7 cellular contexts compared by ENCODE assay signal in genomic region chr11:67630943-67631331, GRCh38. TPM values are rescaled to one million over a fixed set of nuclear protein-coding genes. Genes with fewer than 3 reads are reported as not detected.
DNase-seq lines count a peak whose midpoint lies in the region; ATAC-seq, FAIRE-seq and TF ChIP-seq lines count a peak whose summit lies in the region.
"Had no signal": no experiment of that assay in that cellular context is flagged by ENCODE, and none has a peak within 500 bp of the region (broad histone marks: within the 10 kb centered on the region; RNA-seq: fewer than 3 reads in every experiment).

No MANE protein-coding gene starts in this region.

- peak overlapping the region; percentile 98 for H2AFZ ChIP-seq in K562 (ENCODE audit: low read depth, low read length)

- BruUV-seq in K562 (replicated peaks; lab: Mats Ljungman, UMichigan) = no TSS peak

- no peak for TF ChIP-seq CTCF in K562 (IDR thresholded peaks at IDR 0.05 in 2 of 3, conservative IDR thresholded peaks at IDR 0.05 in 1 of 3; ENCODE audit: insufficient read depth in 2 of 3, low read depth in 1 of 3, low read length in 3 of 3)

- no peaks in the 10 kb centered on the region for H3K9me1 ChIP-seq in K562 (ENCODE audit: control insufficient read depth, insufficient read depth, low read length)

- no peak for TF ChIP-seq EP300 in K562 (IDR thresholded peaks at IDR 0.05; ENCODE audit: low read length)

- peaks cover 5 to 12% of the 10 kb centered on the region in 2 donors for H3K4me1 Mint-ChIP-seq in natural killer cell treated with Interleukin-12 subunit alpha and Interleukin-12 subunit beta and Interleukin-15 and Interleukin-18, amount 100 ng/mL, for 72 hours (ENCODE audit: low read depth in 2 of 2)

- H3K27ac ChIP-seq in K562 (ENCODE audit: extremely low read depth, low read depth, low read length) = peak overlapping the region; percentile 80

- H3K4me3 Mint-ChIP-seq in natural killer cell treated with Interleukin-12 subunit alpha and Interleukin-12 subunit beta and Interleukin-15 and Interleukin-18, amount 100 ng/mL, for 72 hours = peak overlapping the region; percentile 93

- no peaks in the 10 kb centered on the region for H4K20me1 ChIP-seq in K562 (replicated peaks; ENCODE audit: control insufficient read depth, insufficient read depth, low read length)

- 54% methylated on average over 16 of the region's 16 CpGs for WGBS in K562 (ENCODE audit: insufficient coverage, low coverage, missing lambda C conversion rate)

- no peaks in the 10 kb centered on the region for H3K36me3 Mint-ChIP-seq in natural killer cell treated with Interleukin-12 subunit alpha and Interleukin-12 subunit beta and Interleukin-15 and Interleukin-18, amount 100 ng/mL, for 72 hours

- no peaks in the 10 kb centered on the region for H3K9me3 Mint-ChIP-seq in natural killer cell treated with Interleukin-12 subunit alpha and Interleukin-12 subunit beta and Interleukin-15 and Interleukin-18, amount 100 ng/mL, for 72 hours

- POLR2A ChIA-PET in K562 (lab: Yijun Ruan, JAX) = interaction anchor here (1.1 to 2.0 kb wide), 4 partner anchors 21 to 54 kb away, joined by 3 to 6 read pairs (median 6); no protein-coding TSS in a partner anchor

- no peaks in the 10 kb centered on the region for H3K27me3 ChIP-seq in K562 (ENCODE audit: control insufficient read depth in 2 of 2, insufficient read depth in 2 of 2, low read length in 2 of 2)

- peak overlapping the region; percentile 77 to 82 for H3K27ac Mint-ChIP-seq in natural killer cell treated with Interleukin-12 subunit alpha and Interleukin-12 subunit beta and Interleukin-15 and Interleukin-18, amount 100 ng/mL, for 72 hours

- no peaks in the 10 kb centered on the region for H3K9me3 ChIP-seq in K562 (replicated peaks; ENCODE audit: control insufficient read depth, insufficient read depth, low read depth, low read length)

- in situ Hi-C loops in K562 (cut with MboI) = no loop called here

- intact Hi-C loops in K562 (cut with micrococcal nuclease) = loop anchor here (5.0 kb wide), 1 partner anchor 66 kb away; no protein-coding TSS in a partner anchor

- H3K4me1 ChIP-seq in K562 (replicated peaks in 1 of 2; ENCODE audit: control insufficient read depth in 2 of 2, insufficient read depth in 2 of 2, low read length in 2 of 2) = peaks cover 10 to 72% of the 10 kb centered on the region in 2 experiments

- peak overlapping the region; percentile 93 for H3K4me2 ChIP-seq in K562 (ENCODE audit: insufficient read depth, low read length)

- CTCF ChIA-PET in K562 (lab: Yijun Ruan, JAX; ENCODE audit: low intra/inter-chr PET ratio) = interaction anchor here (0.6 kb wide), 1 partner anchor 14 kb away, joined by 3 read pairs; no protein-coding TSS in a partner anchor

- TF ChIP-seq POLR2A in GM12892 (IDR thresholded peaks at IDR 0.05; ENCODE audit: low read depth, low read length) = no peak
- 0 out of 2 replicates have a peak, but pooled peaks have one; percentile 20 for TF ChIP-seq POLR2A in K562 (conservative IDR thresholded peaks at IDR 0.05)

- no peaks in the 10 kb centered on the region for H3K79me2 ChIP-seq in K562 (ENCODE audit: control insufficient read depth, insufficient read depth, low read length)

- FAIRE-seq in GM12892 (lab: Jason Lieb, UNC) (no peak), K562 (lab: Jason Lieb, UNC) (no peak)
- FAIRE-seq: endometrium had no signal

- H3K4me3 ChIP-seq in K562 = peak overlapping the region; percentile 71

- peak overlapping the region; percentile 63 to 93 for H3K9ac ChIP-seq in K562 (ENCODE audit: insufficient read depth in 1 of 2, low read depth in 2 of 2, low read length in 2 of 2)

- TF ChIP-seq RAD21 in K562 (CRISPR knock-in tag; conservative IDR thresholded peaks at IDR 0.05 in 1 of 2, IDR thresholded peaks at IDR 0.05 in 1 of 2) = no peak

- H3K27me3 Mint-ChIP-seq in natural killer cell treated with Interleukin-12 subunit alpha and Interleukin-12 subunit beta and Interleukin-15 and Interleukin-18, amount 100 ng/mL, for 72 hours = no peaks in the 10 kb centered on the region

- peaks cover 15% of the 10 kb centered on the region; the same call in 1 of the 3 replicates for H3K36me3 ChIP-seq in K562 (ENCODE audit: control insufficient read depth, insufficient read depth, low read length)

- no peak for ATAC-seq in K562
- ATAC-seq in natural killer cell treated with Interleukin-12 subunit alpha and Interleukin-12 subunit beta and Interleukin-15 and Interleukin-18, amount 100 ng/mL, for 72 hours = no peak

- DNase-seq in GM12892 (ENCODE audit: insufficient read length) = peak; percentile 17
- DNase-seq in K562 (ENCODE audit: extremely low read depth in 1 of 4, low spot score in 3 of 4) = no peak
- no peak for DNase-seq in natural killer cell treated with Interleukin-12 subunit alpha and Interleukin-12 subunit beta and Interleukin-15 and Interleukin-18, amount 100 ng/mL, for 72 hours (ENCODE audit: low spot score)
- DNase-seq in COLO668 (lab: John Stamatoyannopoulos, UW; ENCODE audit: unreplicated experiment) = no peak
- no peak for DNase-seq in KG1 (lab: John Stamatoyannopoulos, UW)
- no peak for DNase-seq in A172 (ENCODE audit: low spot score)

RNA-seq across cellular contexts. Expression of gene NUDT8, which starts 1.2 kb away (rescaled TPM):
- polyA plus RNA-seq in GM12892 (2012; ENCODE audit: missing spikeins) = 11.1 TPM
- 2.8 and 15.1 TPM in 2 replicates for total RNA-seq in K562 (2011; cell fraction: chromatin; rRNA removed; ENCODE audit: low replicate concordance)
- total RNA-seq in K562 (2011; cell fraction: nucleolus; rRNA removed) = 22.0 and 23.0 TPM in 2 replicates
- total RNA-seq in K562 (2011; cell fraction: nucleoplasm; rRNA removed) = 9.8 and 13.5 TPM in 2 replicates
- total RNA-seq in K562 (2014; rRNA removed) = 23.8 and 36.3 TPM in 2 replicates
- 1.5 and 2.0 TPM in 2 replicates for total RNA-seq in K562 (2014; rRNA removed; fragmentation: Illumina TruSeq; extraction: Trizol)
- 6.2 and 6.6 TPM in 2 replicates for total RNA-seq in K562 (2015; rRNA removed; fragmentation: Illumina TruSeq; extraction: Trizol)
- total RNA-seq in K562 (2021) = 26.7 and 27.8 TPM in 2 replicates
- polyA plus RNA-seq in K562 (2011; rRNA removed) = 4.3 and 6.2 TPM in 2 replicates
- polyA plus RNA-seq in K562 (2011; cell fraction: cytosol; rRNA removed) = 11.0 and 34.8 TPM in 2 replicates
- 27.2 and 46.8 TPM in 2 replicates for polyA plus RNA-seq in K562 (2011; cell fraction: nucleus; rRNA removed)
- 20.9 and 25.8 TPM in 2 replicates for polyA plus RNA-seq in K562 (2012)
- polyA plus RNA-seq in K562 (2014; fragmentation: Illumina TruSeq; extraction: Trizol) = 5.0 and 14.0 TPM in 2 replicates
- polyA plus RNA-seq in K562 (2014; fragmentation: Nextera tagmentation; extraction: Ambion mirVana) = under 1 TPM; 0.23 to 0.85 TPM
- 21.7 and 27.2 TPM in 2 replicates for polyA plus RNA-seq in K562 (2014; rRNA removed)
- polyA minus RNA-seq in K562 (2011; rRNA and poly(A)+ RNA removed) = 0.72 and 1.2 TPM in 2 replicates
- 5.7 and 7.1 TPM in 2 replicates for polyA minus RNA-seq in K562 (2011; cell fraction: cytosol; rRNA and poly(A)+ RNA removed)
- polyA minus RNA-seq in K562 (2011; cell fraction: nucleus; rRNA and poly(A)+ RNA removed) = 11.9 and 15.1 TPM in 2 replicates
- 10 to 100 TPM in 1 of 2 donors, 1 to 10 TPM in 1; 9.9 to 11.5 TPM for total RNA-seq in natural killer cell treated with Interleukin-12 subunit alpha and Interleukin-12 subunit beta and Interleukin-15 and Interleukin-18, amount 100 ng/mL, for 72 hours
- total RNA-seq in A172 (2014; rRNA removed; shearing (Covaris generic)) = 5.3 and 11.9 TPM in 2 replicates

RNA-seq across cellular contexts. Expression of gene TBX10, which starts 8.6 kb away (rescaled TPM):
- 0.21 TPM for polyA plus RNA-seq in GM12892 (2012; ENCODE audit: missing spikeins)
- not detected in 2 replicates for total RNA-seq in K562 (2011; cell fraction: chromatin; rRNA removed; ENCODE audit: low replicate concordance)
- not detected in 2 replicates for total RNA-seq in K562 (2011; cell fraction: nucleolus; rRNA removed)
- total RNA-seq in K562 (2011; cell fraction: nucleoplasm; rRNA removed) = not detected in 2 replicates
- not detected in 2 replicates for total RNA-seq in K562 (2014; rRNA removed)
- total RNA-seq in K562 (2014; rRNA removed; fragmentation: Illumina TruSeq; extraction: Trizol) = not detected in 2 replicates
- total RNA-seq in K562 (2015; rRNA removed; fragmentation: Illumina TruSeq; extraction: Trizol) = not detected in 2 replicates
- not detected in 2 replicates for total RNA-seq in K562 (2021)
- not detected in 2 replicates for polyA plus RNA-seq in K562 (2011; rRNA removed)
- not detected in 2 replicates for polyA plus RNA-seq in K562 (2011; cell fraction: cytosol; rRNA removed)
- polyA plus RNA-seq in K562 (2011; cell fraction: nucleus; rRNA removed) = not detected in 2 replicates
- 0.14 and 0.18 TPM in 2 replicates for polyA plus RNA-seq in K562 (2012)
- not detected in 2 replicates for polyA plus RNA-seq in K562 (2014; fragmentation: Illumina TruSeq; extraction: Trizol)
- not detected for polyA plus RNA-seq in K562 (2014; fragmentation: Nextera tagmentation; extraction: Ambion mirVana)
- not detected in 2 replicates for polyA plus RNA-seq in K562 (2014; rRNA removed)
- not detected in 2 replicates for polyA minus RNA-seq in K562 (2011; rRNA and poly(A)+ RNA removed)
- not detected in 2 replicates for polyA minus RNA-seq in K562 (2011; cell fraction: cytosol; rRNA and poly(A)+ RNA removed)
- not detected in 2 replicates for polyA minus RNA-seq in K562 (2011; cell fraction: nucleus; rRNA and poly(A)+ RNA removed)
- total RNA-seq in natural killer cell treated with Interleukin-12 subunit alpha and Interleukin-12 subunit beta and Interleukin-15 and Interleukin-18, amount 100 ng/mL, for 72 hours = not detected
- total RNA-seq in A172 (2014; rRNA removed; shearing (Covaris generic)) = not detected in 2 replicates

RNA-seq across cellular contexts. Expression of gene ACY3, which starts 19.6 kb away (rescaled TPM):
- polyA plus RNA-seq in GM12892 (2012; ENCODE audit: missing spikeins) = 5.7 TPM
- total RNA-seq in K562 (2011; cell fraction: chromatin; rRNA removed; ENCODE audit: low replicate concordance) = not detected in 2 replicates
- not detected in 2 replicates for total RNA-seq in K562 (2011; cell fraction: nucleolus; rRNA removed)
- not detected in 2 replicates for total RNA-seq in K562 (2011; cell fraction: nucleoplasm; rRNA removed)
- total RNA-seq in K562 (2014; rRNA removed) (not detected in 2 replicates), K562 (2014; rRNA removed; fragmentation: Illumina TruSeq; extraction: Trizol) (not detected in 2 replicates), K562 (2015; rRNA removed; fragmentation: Illumina TruSeq; extraction: Trizol) (not detected in 2 replicates), K562 (2021) (not detected in 2 replicates)
- polyA plus RNA-seq in K562 (2011; rRNA removed) (not detected in 2 replicates), K562 (2014; fragmentation: Illumina TruSeq; extraction: Trizol) (not detected in 2 replicates), K562 (2014; fragmentation: Nextera tagmentation; extraction: Ambion mirVana) (not detected), K562 (2014; rRNA removed) (not detected in 2 replicates)
- polyA plus RNA-seq in K562 (2011; cell fraction: cytosol; rRNA removed) = not detected in 2 replicates
- polyA plus RNA-seq in K562 (2011; cell fraction: nucleus; rRNA removed) = not detected in 2 replicates
- not detected in 2 replicates for polyA plus RNA-seq in K562 (2012)
- not detected in 2 replicates for polyA minus RNA-seq in K562 (2011; rRNA and poly(A)+ RNA removed)
- not detected in 2 replicates for polyA minus RNA-seq in K562 (2011; cell fraction: cytosol; rRNA and poly(A)+ RNA removed)
- polyA minus RNA-seq in K562 (2011; cell fraction: nucleus; rRNA and poly(A)+ RNA removed) = not detected in 2 replicates
- total RNA-seq in natural killer cell treated with Interleukin-12 subunit alpha and Interleukin-12 subunit beta and Interleukin-15 and Interleukin-18, amount 100 ng/mL, for 72 hours = not detected
- total RNA-seq in A172 (2014; rRNA removed; shearing (Covaris generic)) = 0.41 and 0.89 TPM in 2 replicates

RNA-seq across cellular contexts. Expression of gene NDUFV1, which starts 24.2 kb away (rescaled TPM):
- 150 TPM for polyA plus RNA-seq in GM12892 (2012; ENCODE audit: missing spikeins)
- total RNA-seq in K562 (2011; cell fraction: chromatin; rRNA removed; ENCODE audit: low replicate concordance) = 348 and 937 TPM in 2 replicates
- 683 and 713 TPM in 2 replicates for total RNA-seq in K562 (2011; cell fraction: nucleolus; rRNA removed)
- 505 and 528 TPM in 2 replicates for total RNA-seq in K562 (2011; cell fraction: nucleoplasm; rRNA removed)
- 408 and 468 TPM in 2 replicates for total RNA-seq in K562 (2014; rRNA removed)
- total RNA-seq in K562 (2014; rRNA removed; fragmentation: Illumina TruSeq; extraction: Trizol) = 111 and 135 TPM in 2 replicates
- total RNA-seq in K562 (2015; rRNA removed; fragmentation: Illumina TruSeq; extraction: Trizol) = 242 and 251 TPM in 2 replicates
- total RNA-seq in K562 (2021) = 404 and 408 TPM in 2 replicates
- 172 and 261 TPM in 2 replicates for polyA plus RNA-seq in K562 (2011; rRNA removed)
- 251 and 329 TPM in 2 replicates for polyA plus RNA-seq in K562 (2011; cell fraction: cytosol; rRNA removed)
- polyA plus RNA-seq in K562 (2011; cell fraction: nucleus; rRNA removed) = 669 and 851 TPM in 2 replicates
- 286 and 337 TPM in 2 replicates for polyA plus RNA-seq in K562 (2012)
- polyA plus RNA-seq in K562 (2014; fragmentation: Illumina TruSeq; extraction: Trizol) = 209 and 273 TPM in 2 replicates
- 10 to 100 TPM; 10.8 to 32.9 TPM for polyA plus RNA-seq in K562 (2014; fragmentation: Nextera tagmentation; extraction: Ambion mirVana)
- polyA plus RNA-seq in K562 (2014; rRNA removed) = 423 and 426 TPM in 2 replicates
- 81.2 and 91.3 TPM in 2 replicates for polyA minus RNA-seq in K562 (2011; rRNA and poly(A)+ RNA removed)
- 141 and 202 TPM in 2 replicates for polyA minus RNA-seq in K562 (2011; cell fraction: cytosol; rRNA and poly(A)+ RNA removed)
- polyA minus RNA-seq in K562 (2011; cell fraction: nucleus; rRNA and poly(A)+ RNA removed) = 134 and 170 TPM in 2 replicates
- 100 to 1,000 TPM; 246 to 381 TPM for total RNA-seq in natural killer cell treated with Interleukin-12 subunit alpha and Interleukin-12 subunit beta and Interleukin-15 and Interleukin-18, amount 100 ng/mL, for 72 hours
- 171 and 199 TPM in 2 replicates for total RNA-seq in A172 (2014; rRNA removed; shearing (Covaris generic))

RNA-seq across cellular contexts. Expression of gene ALDH3B2, which starts 43.5 kb away (rescaled TPM):
- polyA plus RNA-seq in GM12892 (2012; ENCODE audit: missing spikeins) = not detected
- total RNA-seq in K562 (2011; cell fraction: chromatin; rRNA removed; ENCODE audit: low replicate concordance) = not detected in 2 replicates
- not detected in 2 replicates for total RNA-seq in K562 (2011; cell fraction: nucleolus; rRNA removed)
- not detected in 2 replicates for total RNA-seq in K562 (2011; cell fraction: nucleoplasm; rRNA removed)
- not detected in 2 replicates for total RNA-seq in K562 (2014; rRNA removed)
- total RNA-seq in K562 (2014; rRNA removed; fragmentation: Illumina TruSeq; extraction: Trizol) = not detected in 2 replicates
- total RNA-seq in K562 (2015; rRNA removed; fragmentation: Illumina TruSeq; extraction: Trizol) = not detected in 2 replicates
- not detected in 2 replicates for total RNA-seq in K562 (2021)
- not detected in 2 replicates for polyA plus RNA-seq in K562 (2011; rRNA removed)
- polyA plus RNA-seq in K562 (2011; cell fraction: cytosol; rRNA removed) = not detected in 2 replicates
- not detected in 2 replicates for polyA plus RNA-seq in K562 (2011; cell fraction: nucleus; rRNA removed)
- not detected in 2 replicates for polyA plus RNA-seq in K562 (2012)
- polyA plus RNA-seq in K562 (2014; fragmentation: Illumina TruSeq; extraction: Trizol) = not detected in 2 replicates
- polyA plus RNA-seq in K562 (2014; fragmentation: Nextera tagmentation; extraction: Ambion mirVana) = not detected
- polyA plus RNA-seq in K562 (2014; rRNA removed) = not detected in 2 replicates
- polyA minus RNA-seq in K562 (2011; rRNA and poly(A)+ RNA removed) = not detected in 2 replicates
- polyA minus RNA-seq in K562 (2011; cell fraction: cytosol; rRNA and poly(A)+ RNA removed) = not detected in 2 replicates
- polyA minus RNA-seq in K562 (2011; cell fraction: nucleus; rRNA and poly(A)+ RNA removed) = not detected in 2 replicates
- not detected for total RNA-seq in natural killer cell treated with Interleukin-12 subunit alpha and Interleukin-12 subunit beta and Interleukin-15 and Interleukin-18, amount 100 ng/mL, for 72 hours
- not detected in 2 replicates for total RNA-seq in A172 (2014; rRNA removed; shearing (Covaris generic))
